In the genomic region with DNA sequence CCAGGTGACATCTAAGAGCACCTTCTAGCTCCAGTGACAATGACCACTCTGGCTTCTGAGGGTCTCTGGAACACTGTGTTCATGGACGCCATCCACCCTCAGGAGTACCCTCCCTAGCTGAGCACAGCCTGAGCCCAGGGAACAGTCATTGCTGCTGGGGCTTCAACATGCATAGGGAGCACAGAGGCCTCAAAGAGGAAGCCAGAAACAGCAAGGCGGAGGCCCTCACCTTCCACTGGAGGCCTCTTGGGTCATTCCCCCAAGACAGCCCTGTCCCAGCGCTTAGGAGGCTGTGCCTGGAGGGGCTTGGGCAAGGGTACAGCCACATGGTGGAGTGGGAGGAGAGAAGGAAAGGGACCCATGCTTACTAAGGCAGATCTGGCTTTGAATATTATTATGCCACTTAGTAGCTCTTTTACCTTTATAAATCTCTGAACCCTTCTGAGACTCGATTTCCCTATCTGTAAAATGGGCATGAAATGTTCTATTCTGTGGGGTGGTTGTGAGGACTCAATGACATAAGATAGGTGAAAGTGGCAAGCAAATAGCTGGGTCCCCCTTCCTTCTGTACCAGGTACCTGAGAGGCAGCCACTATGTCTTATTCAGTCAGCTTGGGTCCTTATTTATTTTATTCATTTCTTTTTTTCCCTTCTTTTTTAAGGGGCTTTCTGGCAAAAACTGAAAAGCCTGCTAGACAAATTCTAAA, we compare ENCODE assay signal across 14 cellular contexts.
"Had no signal": no experiment of that assay in that cellular context is flagged by ENCODE, and none has a peak within 500 bp of the region (broad histone marks: within the 10 kb centered on the region; RNA-seq: fewer than 3 reads in every experiment).

No MANE protein-coding gene starts in this region.

- H3K4me3 Mint-ChIP-seq: activated CD8-positive, alpha-beta T cell treated with anti-CD3 and anti-CD28 coated beads for 36 hours; activated naive CD4-positive, alpha-beta T cell treated with anti-CD3 and anti-CD28 coated beads, Interleukin-2, amount 50 U/mL, for 24 hours; endodermal cell; neural progenitor cell had no signal

- H3K9ac ChIP-seq: neural progenitor cell, parathyroid adenoma had no signal

- H2AFZ ChIP-seq: hepatocyte, neural progenitor cell, parathyroid adenoma had no signal

- H3K4me2 ChIP-seq: hepatocyte, neural progenitor cell had no signal

- H3K27ac Mint-ChIP-seq: activated naive CD4-positive, alpha-beta T cell treated with anti-CD3 and anti-CD28 coated beads, Interleukin-2, amount 50 U/mL, for 24 hours; neural progenitor cell had no signal

- H3K4me3 ChIP-seq: hepatocyte, neural progenitor cell had no signal

- FAIRE-seq: kidney had no signal

- H3K79me2 ChIP-seq: hepatocyte, parathyroid adenoma had no signal

- ATAC-seq: left ventricle myocardium superior had no signal

- DNase-seq: activated CD4-positive, alpha-beta T cell treated with anti-CD3 and anti-CD28 coated beads for 4 hours; activated CD8-positive, alpha-beta memory T cell treated with anti-CD3 and anti-CD28 coated beads, Interleukin-2, amount 50 U/mL, for 48 hours; endodermal cell; erythroblast; kidney; left ventricle myocardium superior; stimulated activated CD4-positive, alpha-beta T cell treated with anti-CD3 and anti-CD28 coated beads, Interleukin-4, amount 100 ng/mL, for 4 hours; substantia nigra had no signal

- H3K36me3 ChIP-seq: brain microvascular endothelial cell, neural progenitor cell had no signal

- H3K36me3 Mint-ChIP-seq: activated naive CD4-positive, alpha-beta T cell treated with anti-CD3 and anti-CD28 coated beads, Interleukin-2, amount 50 U/mL, for 24 hours; neural progenitor cell had no signal

- H3K9me3 Mint-ChIP-seq: activated CD8-positive, alpha-beta T cell treated with anti-CD3 and anti-CD28 coated beads for 36 hours; activated naive CD4-positive, alpha-beta T cell treated with anti-CD3 and anti-CD28 coated beads, Interleukin-2, amount 50 U/mL, for 24 hours; endodermal cell; neural progenitor cell had no signal

- H3K27ac ChIP-seq: brain microvascular endothelial cell, hepatocyte, neural progenitor cell, parathyroid adenoma had no signal

- H3K27me3 ChIP-seq: brain microvascular endothelial cell, hepatocyte, neural progenitor cell had no signal

- H3K27me3 Mint-ChIP-seq: activated naive CD4-positive, alpha-beta T cell treated with anti-CD3 and anti-CD28 coated beads, Interleukin-2, amount 50 U/mL, for 24 hours had no signal

- H3K4me1 ChIP-seq: parathyroid adenoma had no signal
